Comparison of ENCODE assay signal across 11 cellular contexts in the genomic region with DNA sequence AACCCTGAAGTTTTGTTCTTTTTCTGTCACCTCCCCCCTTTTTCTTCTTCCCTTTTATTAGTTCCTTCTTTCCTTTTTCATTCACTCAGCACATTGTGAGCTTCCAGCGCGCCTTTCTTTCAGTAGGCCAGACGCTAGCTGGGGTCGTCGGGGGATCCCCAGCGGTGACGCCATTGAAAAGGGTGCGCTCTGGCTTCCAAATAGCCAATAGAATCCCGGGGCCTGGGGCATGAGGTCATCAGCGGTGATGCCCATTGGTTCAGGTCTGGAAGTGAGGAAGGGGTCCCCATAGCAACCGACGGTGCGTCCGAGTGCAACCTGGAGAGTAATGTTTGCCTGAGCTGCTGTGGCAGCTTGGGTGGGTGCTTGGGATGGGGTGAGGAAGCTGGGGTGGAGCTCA. TPM values are rescaled to one million over a fixed set of nuclear protein-coding genes. Genes with fewer than 3 reads are reported as not detected.
DNase-seq lines count a peak whose midpoint lies in the region; ATAC-seq, FAIRE-seq and TF ChIP-seq lines count a peak whose summit lies in the region.
"Had no signal": no experiment of that assay in that cellular context is flagged by ENCODE, and none has a peak within 500 bp of the region (broad histone marks: within the 10 kb centered on the region; RNA-seq: fewer than 3 reads in every experiment).

No MANE protein-coding gene starts in this region.

- no peaks in the 10 kb centered on the region for H3K79me2 ChIP-seq in HCT116 (ENCODE audit: insufficient read depth, low read length)
- H3K79me2 ChIP-seq in astrocyte (ENCODE audit: insufficient read depth, low read length) = no peaks in the 10 kb centered on the region

- H3K4me2 ChIP-seq in BLaER1 (peak overlapping the region; percentile 100), HCT116 (ENCODE audit: low read length) (peak overlapping the region; percentile 72; the same call in 1 of the 2 replicates), astrocyte (ENCODE audit: low read length) (peak overlapping the region; percentile 85)

- H3K36me3 ChIP-seq in BLaER1 = peaks cover 28% of the 10 kb centered on the region
- peaks cover 0 to 13% of the 10 kb centered on the region in 2 experiments; a peak in 2 of 4 replicates for H3K36me3 ChIP-seq in HCT116 (ENCODE audit: control insufficient read depth in 1 of 2, insufficient read depth in 2 of 2, low read length in 2 of 2)
- H3K36me3 ChIP-seq in astrocyte (ENCODE audit: insufficient read depth, low read length) = peaks cover 4% of the 10 kb centered on the region
- H3K36me3 ChIP-seq in naive thymus-derived CD4-positive, alpha-beta T cell (ENCODE audit: control insufficient read depth in 2 of 3, insufficient read depth in 3 of 3, low read length in 3 of 3) = peaks cover 0 to 15% (median 0%) of the 10 kb centered on the region in 3 experiments

- FAIRE-seq in astrocyte (lab: Jason Lieb, UNC) = no peak

- TF ChIP-seq POLR2A in HCT116 (IDR thresholded peaks at IDR 0.05; ENCODE audit: borderline replicate concordance, extremely low read depth, insufficient read depth, insufficient read length) = no peak

- no peaks in the 10 kb centered on the region for H3K9me3 ChIP-seq in BLaER1
- no peaks in the 10 kb centered on the region for H3K9me3 ChIP-seq in HCT116 (ENCODE audit: control insufficient read depth in 1 of 2, insufficient read depth in 1 of 2, low read depth in 1 of 2, low read length in 2 of 2)
- no peaks in the 10 kb centered on the region for H3K9me3 ChIP-seq in astrocyte (ENCODE audit: insufficient read depth, low read depth, low read length)
- no peaks in the 10 kb centered on the region for H3K9me3 ChIP-seq in naive thymus-derived CD4-positive, alpha-beta T cell (ENCODE audit: control insufficient read depth in 2 of 3, low read length in 3 of 3)
- H3K9me3 ChIP-seq: left lung had no signal

- RAD21 ChIA-PET in HCT116 (lab: Charles Lee; ENCODE audit: low non-redundant PET in 1 of 2, low total read pairs in 2 of 2, uncharacterized antibody in 2 of 2, unreplicated experiment in 2 of 2) = no interaction called here

- DNase-seq in HCT116 (ENCODE audit: low read depth, low spot score) = no peak
- no peak for DNase-seq in astrocyte (ENCODE audit: low read depth)
- peak in 1 of 9 donors; percentile 8 for DNase-seq in naive thymus-derived CD4-positive, alpha-beta T cell
- no peak for DNase-seq in amygdala (lab: John Stamatoyannopoulos, UW)
- DNase-seq: activated CD4-positive, alpha-beta T cell treated with anti-CD3 and anti-CD28 coated beads for 36 hours; NCI-H524 treated with DMSO at 0.1 percent for 48 hours had no signal

- ATAC-seq in HCT116 (no peak), HG02763 (IDR thresholded peaks at IDR 0.05; ENCODE audit: unreplicated experiment) (no peak), HG02623 (IDR thresholded peaks at IDR 0.05; ENCODE audit: unreplicated experiment) (no peak), GM18870 (IDR thresholded peaks at IDR 0.05; ENCODE audit: unreplicated experiment) (no peak)
- ATAC-seq in naive thymus-derived CD4-positive, alpha-beta T cell = no peak

- H3K36me3 Mint-ChIP-seq in astrocyte (ENCODE audit: low read depth, unreplicated experiment) = peaks cover 6% of the 10 kb centered on the region
- peaks cover 0 to 8% (median 0%) of the 10 kb centered on the region in 5 donors for H3K36me3 Mint-ChIP-seq in naive thymus-derived CD4-positive, alpha-beta T cell

- H2AFZ ChIP-seq in HCT116 (ENCODE audit: low read depth, low read length, poor library complexity, severe bottlenecking) (no peak overlapping the region), astrocyte (ENCODE audit: low read depth, low read length) (no peak overlapping the region)

- H3K4me1 Mint-ChIP-seq in astrocyte (ENCODE audit: low read depth, unreplicated experiment) = peaks cover 10% of the 10 kb centered on the region
- peaks cover 17 to 47% (median 40%) of the 10 kb centered on the region in 7 donors for H3K4me1 Mint-ChIP-seq in naive thymus-derived CD4-positive, alpha-beta T cell

- TF ChIP-seq CTCF in HCT116 (IDR thresholded peaks at IDR 0.05 in 2 of 3, conservative IDR thresholded peaks at IDR 0.05 in 1 of 3; ENCODE audit: borderline replicate concordance in 1 of 3, insufficient read depth in 1 of 3, low read depth in 2 of 3, low read length in 2 of 3) (no peak), astrocyte (IDR thresholded peaks at IDR 0.05; ENCODE audit: insufficient read depth, low read depth, low read length) (no peak)

- H3K9me2 ChIP-seq in HCT116 (ENCODE audit: insufficient read depth) = no peaks in the 10 kb centered on the region

- TF ChIP-seq RAD21 in HCT116 (IDR thresholded peaks at IDR 0.05; ENCODE audit: low read depth) = no peak

- POLR2A ChIA-PET in HCT116 (lab: Charles Lee) = no interaction called here
- POLR2A ChIA-PET in naive thymus-derived CD4-positive, alpha-beta T cell (lab: Charles Lee) = interaction anchor here (0.7 to 1.0 kb wide), 3 partner anchors 8 to 12 kb away, joined by 3 to 4 read pairs (median 3); a partner anchor contains a TSS

- peak overlapping the region; percentile 84 for H3K4me3 Mint-ChIP-seq in astrocyte (ENCODE audit: unreplicated experiment)
- H3K4me3 Mint-ChIP-seq in naive thymus-derived CD4-positive, alpha-beta T cell = peak overlapping the region in 9 of 10 donors; percentile 54 to 77 (median 58)
- H3K4me3 Mint-ChIP-seq: activated CD4-positive, alpha-beta T cell treated with anti-CD3 and anti-CD28 coated beads for 36 hours had no signal

- intact Hi-C loops in HCT116 (cut with micrococcal nuclease) = loop anchor here (2.0 kb wide), 1 partner anchor 13 kb away; no protein-coding TSS in a partner anchor
- intact Hi-C loops in naive thymus-derived CD4-positive, alpha-beta T cell (cut with micrococcal nuclease) = loop anchor here (1.0 kb wide), 3 partner anchors 8 to 14 kb away; a partner anchor contains a TSS

- H3K9me3 Mint-ChIP-seq in astrocyte (ENCODE audit: unreplicated experiment) = no peaks in the 10 kb centered on the region
- H3K9me3 Mint-ChIP-seq in naive thymus-derived CD4-positive, alpha-beta T cell = no peaks in the 10 kb centered on the region

- BruUV-seq in HCT116 (replicated peaks; lab: Mats Ljungman, UMichigan) = no TSS peak

- H3K27me3 Mint-ChIP-seq in astrocyte (ENCODE audit: low read depth, unreplicated experiment) = peaks cover 30% of the 10 kb centered on the region
- H3K27me3 Mint-ChIP-seq in naive thymus-derived CD4-positive, alpha-beta T cell = peaks cover 0 to 9% (median 0%) of the 10 kb centered on the region in 5 donors
- H3K27me3 Mint-ChIP-seq: activated CD4-positive, alpha-beta T cell treated with anti-CD3 and anti-CD28 coated beads for 36 hours had no signal

- H3K4me3 ChIP-seq in BLaER1 = peak overlapping the region; percentile 62
- H3K4me3 ChIP-seq in HCT116 (replicated peaks in 1 of 2; ENCODE audit: low read depth in 1 of 2, low read length in 2 of 2) = no peak overlapping the region
- H3K4me3 ChIP-seq in astrocyte (ENCODE audit: insufficient read depth, low read depth, low read length) = no peak overlapping the region
- H3K4me3 ChIP-seq in naive thymus-derived CD4-positive, alpha-beta T cell (ENCODE audit: low read length) = no peak overlapping the region

- CTCF ChIA-PET in HCT116 (lab: Charles Lee) = interaction anchor here (1.5 to 1.6 kb wide), 2 partner anchors 10 to 13 kb away, joined by 3 to 5 read pairs; no protein-coding TSS in a partner anchor
- CTCF ChIA-PET in naive thymus-derived CD4-positive, alpha-beta T cell (lab: Charles Lee) = interaction anchor here (1.4 to 3.4 kb wide), 2 partner anchors 13 to 27 kb away, joined by 5 to 25 read pairs; no protein-coding TSS in a partner anchor

- H3K27me3 ChIP-seq in BLaER1 (no peaks in the 10 kb centered on the region), HCT116 (ENCODE audit: insufficient read depth, low read length) (no peaks in the 10 kb centered on the region), astrocyte (ENCODE audit: insufficient read depth, low read length) (peaks cover 20% of the 10 kb centered on the region)
- H3K27me3 ChIP-seq in naive thymus-derived CD4-positive, alpha-beta T cell (ENCODE audit: control insufficient read depth in 2 of 2, insufficient read depth in 2 of 2, low read length in 2 of 2) = no peaks in the 10 kb centered on the region
- H3K27me3 ChIP-seq: left lung had no signal

- H3K4me1 ChIP-seq in BLaER1 = peaks cover 100% of the 10 kb centered on the region
- peaks cover 12 to 23% of the 10 kb centered on the region in 2 experiments for H3K4me1 ChIP-seq in HCT116 (ENCODE audit: control insufficient read depth in 1 of 2, insufficient read depth in 2 of 2, low read length in 2 of 2)
- H3K4me1 ChIP-seq in astrocyte (ENCODE audit: insufficient read depth, low read length) = peaks cover 7% of the 10 kb centered on the region
- H3K4me1 ChIP-seq in naive thymus-derived CD4-positive, alpha-beta T cell (ENCODE audit: control insufficient read depth in 2 of 2, insufficient read depth in 2 of 2, low read length in 2 of 2) = peaks cover 6 to 16% of the 10 kb centered on the region in 2 donors

- H4K20me1 ChIP-seq in BLaER1 (peaks cover 7% of the 10 kb centered on the region), HCT116 (ENCODE audit: insufficient read depth) (no peaks in the 10 kb centered on the region), astrocyte (ENCODE audit: insufficient read depth, low read length) (peaks cover 18% of the 10 kb centered on the region)

- H3K9ac ChIP-seq in BLaER1 (peak overlapping the region; percentile 77), HCT116 (ENCODE audit: low read length) (peak overlapping the region; percentile 46; the same call in 1 of the 2 replicates), astrocyte (ENCODE audit: low read length) (peak overlapping the region; percentile 16)

- H3K27ac Mint-ChIP-seq in astrocyte (ENCODE audit: unreplicated experiment) = peak overlapping the region; percentile 48
- peak overlapping the region in 6 of 9 donors; percentile 63 to 86 (median 70) for H3K27ac Mint-ChIP-seq in naive thymus-derived CD4-positive, alpha-beta T cell
- H3K27ac Mint-ChIP-seq: activated CD4-positive, alpha-beta T cell treated with anti-CD3 and anti-CD28 coated beads for 36 hours had no signal

- H3K27ac ChIP-seq in BLaER1 = peak overlapping the region; percentile 93
- no peak overlapping the region for H3K27ac ChIP-seq in HCT116 (ENCODE audit: low read depth, low read length)
- H3K27ac ChIP-seq in astrocyte (ENCODE audit: low read depth, low read length) = no peak overlapping the region
- peak overlapping the region; percentile 66 for H3K27ac ChIP-seq in naive thymus-derived CD4-positive, alpha-beta T cell (ENCODE audit: low read depth, low read length)

RNA-seq across cellular contexts. Expression of a gene that starts 6.9 kb away (rescaled TPM):
- total RNA-seq in HCT116 (2021; ENCODE audit: unreplicated experiment) = 20.4 TPM
- 29.2 and 31.1 TPM in 2 replicates for polyA plus RNA-seq in HCT116 (2012)
- total RNA-seq in astrocyte = 2.9 and 3.4 TPM in 2 replicates
- 1 to 10 TPM in 4 of 5 experiments, under 1 TPM in 1; 0.42 to 4.0 (median 2.7) TPM for total RNA-seq in naive thymus-derived CD4-positive, alpha-beta T cell
- under 1 TPM; 0.51 to 0.72 TPM for polyA plus RNA-seq in naive thymus-derived CD4-positive, alpha-beta T cell

RNA-seq across cellular contexts. Expression of a gene that starts 8.2 kb away (rescaled TPM):
- total RNA-seq in HCT116 (2021; ENCODE audit: unreplicated experiment) (9.8 TPM), astrocyte (11.8 TPM in 2 replicates)
- 9.0 and 10.9 TPM in 2 replicates for polyA plus RNA-seq in HCT116 (2012)
- total RNA-seq in naive thymus-derived CD4-positive, alpha-beta T cell = 1 to 10 TPM; 3.9 to 9.4 (median 7.7) TPM
- 1 to 10 TPM; 2.1 to 3.9 TPM for polyA plus RNA-seq in naive thymus-derived CD4-positive, alpha-beta T cell

RNA-seq across cellular contexts. Expression of a gene that starts 20.6 kb away (rescaled TPM):
- total RNA-seq in HCT116 (2021; ENCODE audit: unreplicated experiment) (149 TPM), astrocyte (66.8 and 68.3 TPM in 2 replicates)
- 185 and 189 TPM in 2 replicates for polyA plus RNA-seq in HCT116 (2012)
- 10 to 100 TPM; 16.9 to 53.7 (median 28.8) TPM for total RNA-seq in naive thymus-derived CD4-positive, alpha-beta T cell
- 1 to 10 TPM; 5.8 to 8.5 TPM for polyA plus RNA-seq in naive thymus-derived CD4-positive, alpha-beta T cell

RNA-seq across cellular contexts. Expression of a gene that starts 38.1 kb away (rescaled TPM):
- total RNA-seq in HCT116 (2021; ENCODE audit: unreplicated experiment) (0.32 TPM), astrocyte (not detected in 2 replicates)
- 0.08 and 0.14 TPM in 2 replicates for polyA plus RNA-seq in HCT116 (2012)
- under 1 TPM in 3 of 5 experiments, not detected in 2; 0.19 to 0.78 (median 0.42) TPM for total RNA-seq in naive thymus-derived CD4-positive, alpha-beta T cell
- polyA plus RNA-seq in naive thymus-derived CD4-positive, alpha-beta T cell = not detected
- total RNA-seq: activated CD4-positive, alpha-beta T cell treated with anti-CD3 and anti-CD28 coated beads for 36 hours; left lung had no signal

RNA-seq across cellular contexts. Expression of a gene that starts 38.1 kb away (rescaled TPM):
- total RNA-seq in HCT116 (2021; ENCODE audit: unreplicated experiment) (2.0 TPM), astrocyte (0.34 and 0.36 TPM in 2 replicates)
- polyA plus RNA-seq in HCT116 (2012) = 2.4 and 2.9 TPM in 2 replicates
- total RNA-seq in naive thymus-derived CD4-positive, alpha-beta T cell = 1 to 10 TPM in 4 of 5 experiments, under 1 TPM in 1; 0.22 to 3.3 (median 2.4) TPM
- not detected for polyA plus RNA-seq in naive thymus-derived CD4-positive, alpha-beta T cell

Comparison
In these comparisons a context has a peak if more than half of its experiments do, and no peak if none do; other contexts are left out.
1. H3K27ac ChIP-seq: peak in BLaER1 (single experiment) and naive thymus-derived CD4-positive, alpha-beta T cell (single experiment); none in HCT116 (single experiment) and astrocyte (single experiment).
2. H3K9ac ChIP-seq: peak in every context shown above with its lines; median percentile 77 in BLaER1; 46 in HCT116; 16 in astrocyte.
3. Peak in every context shown above with its lines, with median percentiles within 50 percentile points of each other: H3K4me2 ChIP-seq.